16 cellular contexts compared by ENCODE assay signal in genomic region chr22:42745118-42745517, GRCh38. TPM values are rescaled to one million over a fixed set of nuclear protein-coding genes. Genes with fewer than 3 reads are reported as not detected.
DNase-seq lines count a peak whose midpoint lies in the region; ATAC-seq and TF ChIP-seq lines count a peak whose summit lies in the region.
"Had no signal": no experiment of that assay in that cellular context is flagged by ENCODE, and none has a peak within 500 bp of the region (broad histone marks: within the 10 kb centered on the region; RNA-seq: fewer than 3 reads in every experiment).

No MANE protein-coding gene starts in this region.

- no peak overlapping the region for H3K27ac Mint-ChIP-seq in natural killer cell treated with Interleukin-12 subunit alpha and Interleukin-12 subunit beta and Interleukin-15 and Interleukin-18, amount 100 ng/mL, for 72 hours
- H3K27ac Mint-ChIP-seq: activated CD4-positive, alpha-beta T cell treated with anti-CD3 and anti-CD28 coated beads for 36 hours had no signal

- no peak overlapping the region for H2AFZ ChIP-seq in SK-N-SH (ENCODE audit: low read depth)

- H3K4me3 Mint-ChIP-seq in natural killer cell treated with Interleukin-12 subunit alpha and Interleukin-12 subunit beta and Interleukin-15 and Interleukin-18, amount 100 ng/mL, for 72 hours, result no peak overlapping the region
- H3K4me3 Mint-ChIP-seq: activated CD4-positive, alpha-beta T cell treated with anti-CD3 and anti-CD28 coated beads for 36 hours; naive B cell had no signal

- ATAC-seq in SK-N-SH treated with all-trans-retinoic acid at 6 μM for 48 hours, result peak; percentile 54
- ATAC-seq in natural killer cell treated with Interleukin-12 subunit alpha and Interleukin-12 subunit beta and Interleukin-15 and Interleukin-18, amount 100 ng/mL, for 72 hours, result no peak
- ATAC-seq in GM18870 (IDR thresholded peaks at IDR 0.05; ENCODE audit: unreplicated experiment), result no peak
- ATAC-seq: activated CD4-positive, alpha-beta T cell treated with anti-CD3 and anti-CD28 coated beads for 36 hours had no signal

- no peak for DNase-seq in SK-N-SH
- DNase-seq in SJSA1 (ENCODE audit: low read depth in 1 of 2, low spot score in 2 of 2), result peak; percentile 82 to 83
- peak; percentile 94 for DNase-seq in fibroblast of villous mesenchyme (ENCODE audit: low read depth)
- no peak for DNase-seq in suprapubic skin (ENCODE audit: low spot score in 2 of 2)
- DNase-seq in activated CD4-positive, alpha-beta T cell treated with anti-CD3 and anti-CD28 coated beads for 1 hour, result no peak
- DNase-seq in natural killer cell treated with Interleukin-12 subunit alpha and Interleukin-12 subunit beta and Interleukin-15 and Interleukin-18, amount 100 ng/mL, for 72 hours (ENCODE audit: low spot score), result no peak
- DNase-seq: 8988T; activated CD4-positive, alpha-beta T cell treated with anti-CD3 and anti-CD28 coated beads for 36 hours; activated T-cell treated with anti-CD3 and anti-CD28 coated beads, Interleukin-2, amount 50 U/mL, for 48 hours; KG1; naive B cell; small intestine had no signal

- TF ChIP-seq EP300 in SK-N-SH (IDR thresholded peaks at IDR 0.05; ENCODE audit: borderline replicate concordance in 1 of 2, low read depth in 1 of 2, low read length in 1 of 2), result no peak
- no peak for TF ChIP-seq EP300 in suprapubic skin (IDR thresholded peaks at IDR 0.05)

- no peak for TF ChIP-seq CTCF in SK-N-SH (IDR thresholded peaks at IDR 0.05)
- no peak for TF ChIP-seq CTCF in fibroblast of villous mesenchyme (IDR thresholded peaks at IDR 0.05; ENCODE audit: insufficient read depth, low read depth, low read length)
- no peak for TF ChIP-seq CTCF in suprapubic skin (IDR thresholded peaks at IDR 0.05)

- no peaks in the 10 kb centered on the region for H4K20me1 ChIP-seq in SK-N-SH (ENCODE audit: insufficient read depth)

- no peaks in the 10 kb centered on the region for H3K36me3 Mint-ChIP-seq in natural killer cell treated with Interleukin-12 subunit alpha and Interleukin-12 subunit beta and Interleukin-15 and Interleukin-18, amount 100 ng/mL, for 72 hours
- H3K36me3 Mint-ChIP-seq: naive B cell had no signal

- CTCF ChIA-PET in SK-N-SH (lab: Yijun Ruan, JAX), result no interaction called here

- no peak for TF ChIP-seq POLR2A in suprapubic skin (IDR thresholded peaks at IDR 0.05)

- no peak overlapping the region for H3K9ac ChIP-seq in SK-N-SH

- no peak overlapping the region for H3K4me3 ChIP-seq in SK-N-SH (ENCODE audit: low read depth in 2 of 2, low read length in 1 of 2)
- no peak overlapping the region for H3K4me3 ChIP-seq in SJSA1
- no peak overlapping the region for H3K4me3 ChIP-seq in fibroblast of villous mesenchyme (ENCODE audit: low read depth, low read length)
- no peak overlapping the region for H3K4me3 ChIP-seq in suprapubic skin
- H3K4me3 ChIP-seq: tibial nerve had no signal

- H3K4me1 ChIP-seq in SK-N-SH (ENCODE audit: control insufficient read depth in 1 of 2, insufficient read depth in 2 of 2, low read depth in 1 of 2, low read length in 1 of 2), result no peaks in the 10 kb centered on the region
- H3K4me1 ChIP-seq in SJSA1 (replicated peaks), result peaks cover 74% of the 10 kb centered on the region
- peaks cover 66% of the 10 kb centered on the region for H3K4me1 ChIP-seq in suprapubic skin

- no peaks in the 10 kb centered on the region for H3K36me3 ChIP-seq in SK-N-SH (replicated peaks in 1 of 2; ENCODE audit: control insufficient read depth in 1 of 2, insufficient read depth in 2 of 2, low read length in 1 of 2)
- no peaks in the 10 kb centered on the region; the same call in 1 of the 2 replicates for H3K36me3 ChIP-seq in SJSA1
- H3K36me3 ChIP-seq in suprapubic skin, result no peaks in the 10 kb centered on the region
- H3K36me3 ChIP-seq: tibial nerve had no signal

- no peaks in the 10 kb centered on the region for H3F3A ChIP-seq in SK-N-SH (replicated peaks; ENCODE audit: insufficient read depth)

- no peaks in the 10 kb centered on the region for H3K9me3 Mint-ChIP-seq in natural killer cell treated with Interleukin-12 subunit alpha and Interleukin-12 subunit beta and Interleukin-15 and Interleukin-18, amount 100 ng/mL, for 72 hours

- TF ChIP-seq RAD21 in SK-N-SH (IDR thresholded peaks at IDR 0.05; ENCODE audit: low read length), result no peak

- H3K79me2 ChIP-seq in SK-N-SH (ENCODE audit: insufficient read depth), result no peaks in the 10 kb centered on the region

- H3K9me3 ChIP-seq in SK-N-SH, result no peaks in the 10 kb centered on the region
- H3K9me3 ChIP-seq in SJSA1 (replicated peaks), result no peaks in the 10 kb centered on the region
- no peaks in the 10 kb centered on the region for H3K9me3 ChIP-seq in suprapubic skin
- H3K9me3 ChIP-seq: tibial nerve had no signal

- 67% methylated on average over 11 of the region's 11 CpGs for WGBS in SK-N-SH (ENCODE audit: low lambda C conversion rate)
- WGBS in suprapubic skin, result 82% methylated on average over 11 of the region's 11 CpGs

- POLR2A ChIA-PET in SK-N-SH (lab: Yijun Ruan, JAX), result no interaction called here

- no peaks in the 10 kb centered on the region for H3K4me1 Mint-ChIP-seq in natural killer cell treated with Interleukin-12 subunit alpha and Interleukin-12 subunit beta and Interleukin-15 and Interleukin-18, amount 100 ng/mL, for 72 hours (ENCODE audit: low read depth in 2 of 2)
- H3K4me1 Mint-ChIP-seq: activated CD4-positive, alpha-beta T cell treated with anti-CD3 and anti-CD28 coated beads for 36 hours had no signal

- peak overlapping the region in 1 of 2 experiments; percentile 47; a peak in 1 of 4 replicates for H3K27ac ChIP-seq in SK-N-SH (ENCODE audit: low read depth in 2 of 2, low read length in 1 of 2)
- peak overlapping the region; percentile 89 for H3K27ac ChIP-seq in SJSA1
- H3K27ac ChIP-seq in suprapubic skin, result peak overlapping the region; percentile 85
- H3K27ac ChIP-seq: epithelial cell of prostate had no signal

- peaks cover 0 to 4% of the 10 kb centered on the region in 2 donors for H3K27me3 Mint-ChIP-seq in natural killer cell treated with Interleukin-12 subunit alpha and Interleukin-12 subunit beta and Interleukin-15 and Interleukin-18, amount 100 ng/mL, for 72 hours

- no peaks in the 10 kb centered on the region for H3K9me2 ChIP-seq in SK-N-SH

- no peak overlapping the region for H3K4me2 ChIP-seq in SK-N-SH

- no peaks in the 10 kb centered on the region for H3K27me3 ChIP-seq in SK-N-SH (ENCODE audit: insufficient read depth)
- H3K27me3 ChIP-seq in SJSA1 (replicated peaks), result no peaks in the 10 kb centered on the region
- H3K27me3 ChIP-seq in suprapubic skin, result no peaks in the 10 kb centered on the region
- H3K27me3 ChIP-seq: tibial nerve had no signal

TF ChIP-seq in SK-N-SH treated with all-trans-retinoic acid at 6 μM for 48 hours, 23 proteins besides CTCF, POLR2A, EP300 and RAD21 (continues in another document):
- no peak for TF ChIP-seq SNAI2 (CRISPR knock-in tag; IDR thresholded peaks at IDR 0.05)
- no peak for TF ChIP-seq ZFP3 (CRISPR knock-in tag; IDR thresholded peaks at IDR 0.05)
- no peak for TF ChIP-seq ARNTL (CRISPR knock-in tag; IDR thresholded peaks at IDR 0.05; ENCODE audit: borderline replicate concordance, low read depth)
- no peak for TF ChIP-seq ZNF70 (CRISPR knock-in tag; IDR thresholded peaks at IDR 0.05)
- no peak for TF ChIP-seq ESRRG (CRISPR knock-in tag; IDR thresholded peaks at IDR 0.05)
- TF ChIP-seq OSR1 (CRISPR knock-in tag; IDR thresholded peaks at IDR 0.05), result no peak

TF ChIP-seq in SK-N-SH, 30 proteins besides CTCF, POLR2A, EP300 and RAD21 (continues in another document):
- TF ChIP-seq EZH2phosphoT487 (IDR thresholded peaks at IDR 0.05; ENCODE audit: borderline replicate concordance, low read depth), result no peak
- TF ChIP-seq, protein P1, sequence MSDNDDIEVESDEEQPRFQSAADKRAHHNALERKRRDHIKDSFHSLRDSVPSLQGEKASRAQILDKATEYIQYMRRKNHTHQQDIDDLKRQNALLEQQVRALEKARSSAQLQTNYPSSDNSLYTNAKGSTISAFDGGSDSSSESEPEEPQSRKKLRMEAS (IDR thresholded peaks at IDR 0.05; ENCODE audit: low read depth), result no peak
- TF ChIP-seq GABPA (IDR thresholded peaks at IDR 0.05; ENCODE audit: low read depth), result no peak
- TF ChIP-seq FOXJ3 (CRISPR knock-in tag; IDR thresholded peaks at IDR 0.05), result no peak
- no peak for TF ChIP-seq FOSL2 (IDR thresholded peaks at IDR 0.05; ENCODE audit: borderline replicate concordance, low read depth)
- TF ChIP-seq NFIC (IDR thresholded peaks at IDR 0.05; ENCODE audit: borderline replicate concordance), result no peak
- TF ChIP-seq SMC3 (IDR thresholded peaks at IDR 0.05; ENCODE audit: low read depth, low read length), result no peak
- TF ChIP-seq, protein P2, sequence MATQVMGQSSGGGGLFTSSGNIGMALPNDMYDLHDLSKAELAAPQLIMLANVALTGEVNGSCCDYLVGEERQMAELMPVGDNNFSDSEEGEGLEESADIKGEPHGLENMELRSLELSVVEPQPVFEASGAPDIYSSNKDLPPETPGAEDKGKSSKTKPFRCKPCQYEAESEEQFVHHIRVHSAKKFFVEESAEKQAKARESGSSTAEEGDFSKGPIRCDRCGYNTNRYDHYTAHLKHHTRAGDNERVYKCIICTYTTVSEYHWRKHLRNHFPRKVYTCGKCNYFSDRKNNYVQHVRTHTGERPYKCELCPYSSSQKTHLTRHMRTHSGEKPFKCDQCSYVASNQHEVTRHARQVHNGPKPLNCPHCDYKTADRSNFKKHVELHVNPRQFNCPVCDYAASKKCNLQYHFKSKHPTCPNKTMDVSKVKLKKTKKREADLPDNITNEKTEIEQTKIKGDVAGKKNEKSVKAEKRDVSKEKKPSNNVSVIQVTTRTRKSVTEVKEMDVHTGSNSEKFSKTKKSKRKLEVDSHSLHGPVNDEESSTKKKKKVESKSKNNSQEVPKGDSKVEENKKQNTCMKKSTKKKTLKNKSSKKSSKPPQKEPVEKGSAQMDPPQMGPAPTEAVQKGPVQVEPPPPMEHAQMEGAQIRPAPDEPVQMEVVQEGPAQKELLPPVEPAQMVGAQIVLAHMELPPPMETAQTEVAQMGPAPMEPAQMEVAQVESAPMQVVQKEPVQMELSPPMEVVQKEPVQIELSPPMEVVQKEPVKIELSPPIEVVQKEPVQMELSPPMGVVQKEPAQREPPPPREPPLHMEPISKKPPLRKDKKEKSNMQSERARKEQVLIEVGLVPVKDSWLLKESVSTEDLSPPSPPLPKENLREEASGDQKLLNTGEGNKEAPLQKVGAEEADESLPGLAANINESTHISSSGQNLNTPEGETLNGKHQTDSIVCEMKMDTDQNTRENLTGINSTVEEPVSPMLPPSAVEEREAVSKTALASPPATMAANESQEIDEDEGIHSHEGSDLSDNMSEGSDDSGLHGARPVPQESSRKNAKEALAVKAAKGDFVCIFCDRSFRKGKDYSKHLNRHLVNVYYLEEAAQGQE (IDR thresholded peaks at IDR 0.05; ENCODE audit: low read depth, low read length), result no peak

RNA-seq across cellular contexts. Expression of gene A4GALT, which starts 24.4 kb away (rescaled TPM):
- 5.2 and 9.5 TPM in 2 replicates for polyA plus RNA-seq in SK-N-SH (2012; rRNA removed)
- polyA plus RNA-seq in SK-N-SH (2012; cell fraction: cytosol; rRNA removed), result 5.3 and 6.8 TPM in 2 replicates
- 6.1 and 6.4 TPM in 2 replicates for polyA plus RNA-seq in SK-N-SH (2012; cell fraction: nucleus; rRNA removed)
- 11.2 and 12.3 TPM in 2 replicates for total RNA-seq in SJSA1 (2014; rRNA removed; shearing (Covaris generic))
- total RNA-seq in fibroblast of villous mesenchyme (9.0 and 11.2 TPM in 2 replicates), suprapubic skin (10 to 100 TPM in 2 of 4 donors, 1 to 10 TPM in 2; 6.7 to 11.6 (median 8.8) TPM)
- under 1 TPM in 1 of 2 donors, not detected in 1; 0.33 TPM for total RNA-seq in natural killer cell treated with Interleukin-12 subunit alpha and Interleukin-12 subunit beta and Interleukin-15 and Interleukin-18, amount 100 ng/mL, for 72 hours
- total RNA-seq: activated CD4-positive, alpha-beta T cell treated with anti-CD3 and anti-CD28 coated beads for 36 hours had no signal

Comparison
In these comparisons a context has a peak if more than half of its experiments do, and no peak if none do; other contexts are left out.
1. DNase-seq: peak in SJSA1 (2 of 2) and fibroblast of villous mesenchyme (single experiment); none in SK-N-SH (single experiment), suprapubic skin (0 of 2), activated CD4-positive, alpha-beta T cell treated with anti-CD3 and anti-CD28 coated beads for 1 hour (single experiment) and natural killer cell treated with Interleukin-12 subunit alpha and Interleukin-12 subunit beta and Interleukin-15 and Interleukin-18, amount 100 ng/mL, for 72 hours (single experiment).